In genomic region chr4:48127231-48127881, GRCh38 we compare ENCODE assay signal across 10 cellular contexts. TPM values are rescaled to one million over a fixed set of nuclear protein-coding genes. Genes with fewer than 3 reads are reported as not detected.
A peak's percentile ranks its signal among the peaks of the same experiment; 100 is the strongest.
DNase-seq lines count a peak whose midpoint lies in the region; ATAC-seq and TF ChIP-seq lines count a peak whose summit lies in the region.
"Had no signal": no experiment of that assay in that cellular context is flagged by ENCODE, and none has a peak within 500 bp of the region (broad histone marks: within the 10 kb centered on the region; RNA-seq: fewer than 3 reads in every experiment).

No MANE protein-coding gene starts in this region.

- peak overlapping the region; percentile 10 for H3K4me3 ChIP-seq in GM23338
- H3K4me3 ChIP-seq in coronary artery: peak overlapping the region; percentile 66
- H3K4me3 ChIP-seq in parathyroid adenoma (ENCODE audit: low read depth, low read length): no peak overlapping the region
- H3K4me3 ChIP-seq in aorta (ENCODE audit: low read length in 2 of 2): no peak overlapping the region
- H3K4me3 ChIP-seq: colonic mucosa had no signal

- intact Hi-C loops in aorta (cut with DNase I): no loop called here

- no peaks in the 10 kb centered on the region for H3K9me2 ChIP-seq in GM23338 (ENCODE audit: insufficient read depth)

- H3K4me1 ChIP-seq in GM23338 (ENCODE audit: insufficient read depth) (peaks cover 7% of the 10 kb centered on the region), parathyroid adenoma (peaks cover 10% of the 10 kb centered on the region), aorta (ENCODE audit: control insufficient read depth in 1 of 2, insufficient read depth in 2 of 2, low read length in 2 of 2) (no peaks in the 10 kb centered on the region), foreskin keratinocyte (peaks cover 4% of the 10 kb centered on the region)
- H3K4me1 ChIP-seq: colonic mucosa had no signal

- H3K36me3 ChIP-seq in GM23338 (ENCODE audit: insufficient read depth) (no peaks in the 10 kb centered on the region), parathyroid adenoma (ENCODE audit: control insufficient read depth, insufficient read depth, low read length) (no peaks in the 10 kb centered on the region), aorta (ENCODE audit: control insufficient read depth in 1 of 2, insufficient read depth in 2 of 2, low read length in 1 of 2) (no peaks in the 10 kb centered on the region)
- H3K36me3 ChIP-seq: colonic mucosa had no signal

- 42 to 47% methylated on average over 7 of the region's 7 CpGs for WGBS in aorta, 2 donors

- no peaks in the 10 kb centered on the region for H4K20me1 ChIP-seq in GM23338 (replicated peaks; ENCODE audit: insufficient read depth)

- no peak overlapping the region for H3K9ac ChIP-seq in parathyroid adenoma

- H2AFZ ChIP-seq in GM23338: no peak overlapping the region
- H2AFZ ChIP-seq in parathyroid adenoma: peak overlapping the region; percentile 54

- H3K79me2 ChIP-seq in GM23338 (replicated peaks; ENCODE audit: insufficient read depth) (no peaks in the 10 kb centered on the region), parathyroid adenoma (no peaks in the 10 kb centered on the region)

- H3K4me2 ChIP-seq in GM23338: peak overlapping the region; percentile 54
- H3K4me2 ChIP-seq in parathyroid adenoma (ENCODE audit: low read length): peak overlapping the region; percentile 33

- H3K4me3 Mint-ChIP-seq in GM23338: peak overlapping the region; percentile 56
- H3K4me3 Mint-ChIP-seq: neural crest cell had no signal

- peak overlapping the region; percentile 87 for H3K27ac Mint-ChIP-seq in GM23338

- H3K27me3 ChIP-seq in GM23338 (ENCODE audit: insufficient read depth) (no peaks in the 10 kb centered on the region), parathyroid adenoma (ENCODE audit: control insufficient read depth, insufficient read depth, low read length) (no peaks in the 10 kb centered on the region), aorta (ENCODE audit: control insufficient read depth in 1 of 2, insufficient read depth in 2 of 2, low read length in 1 of 2) (no peaks in the 10 kb centered on the region), foreskin keratinocyte (no peaks in the 10 kb centered on the region)
- H3K27me3 ChIP-seq: colonic mucosa had no signal

- 0 out of 3 replicates have a peak, but pooled peaks cover 3% of the 10 kb centered on the region for H3K9me3 Mint-ChIP-seq in GM23338
- H3K9me3 Mint-ChIP-seq: neural crest cell had no signal

- H3K27me3 Mint-ChIP-seq in GM23338 (ENCODE audit: insufficient read depth, low read depth, poor library complexity): peaks cover 10% of the 10 kb centered on the region

- H3K4me1 Mint-ChIP-seq in GM23338: peaks cover 47% of the 10 kb centered on the region

- H3F3A ChIP-seq in GM23338 (replicated peaks; ENCODE audit: low read depth): no peaks in the 10 kb centered on the region

- ATAC-seq in GM23338: peak; percentile 52
- ATAC-seq in aorta (ENCODE audit: low FRiP score): no peak
- ATAC-seq in foreskin keratinocyte: no peak
- no peak for ATAC-seq in HG03565 (IDR thresholded peaks at IDR 0.05; ENCODE audit: unreplicated experiment)

- TF ChIP-seq CTCF in GM23338 (conservative IDR thresholded peaks at IDR 0.05; ENCODE audit: low read depth in 2 of 2): no peak
- TF ChIP-seq CTCF in coronary artery (IDR thresholded peaks at IDR 0.05): no peak
- TF ChIP-seq CTCF in parathyroid adenoma (IDR thresholded peaks at IDR 0.05): no peak
- TF ChIP-seq CTCF in foreskin keratinocyte (conservative IDR thresholded peaks at IDR 0.05): no peak

- peaks cover 4% of the 10 kb centered on the region; the same call in 1 of the 3 replicates for H3K36me3 Mint-ChIP-seq in GM23338 (ENCODE audit: low read depth)

- H3K9me3 ChIP-seq in parathyroid adenoma (ENCODE audit: control insufficient read depth, low read length): no peaks in the 10 kb centered on the region
- no peaks in the 10 kb centered on the region for H3K9me3 ChIP-seq in aorta (ENCODE audit: control insufficient read depth, low read length)
- H3K9me3 ChIP-seq: colonic mucosa had no signal

- peak overlapping the region; percentile 89 for H3K27ac ChIP-seq in GM23338 (ENCODE audit: low read depth)
- H3K27ac ChIP-seq in coronary artery: peak overlapping the region; percentile 37 to 65
- H3K27ac ChIP-seq in parathyroid adenoma: peak overlapping the region; percentile 68
- H3K27ac ChIP-seq in aorta (ENCODE audit: low read depth in 1 of 2, low read length in 2 of 2): peak overlapping the region in 1 of 2 donors; percentile 69
- no peak overlapping the region for H3K27ac ChIP-seq in foreskin keratinocyte
- H3K27ac ChIP-seq: colonic mucosa had no signal

- DNase-seq in GM23338 (ENCODE audit: low spot score): peak; percentile 88
- peak; percentile 17 for DNase-seq in NCI-H226
- DNase-seq in coronary artery (ENCODE audit: low spot score): no peak
- DNase-seq in aorta: no peak
- DNase-seq in MV-4-11 (lab: John Stamatoyannopoulos, UW): no peak
- DNase-seq in foreskin keratinocyte: no peak

TF ChIP-seq in GM23338, 12 proteins besides CTCF, POLR2A, EP300 and RAD21:
- TF ChIP-seq NANOG (IDR thresholded peaks at IDR 0.05; ENCODE audit: borderline replicate concordance) (peak; percentile 68), REST (IDR thresholded peaks at IDR 0.05; ENCODE audit: unreplicated experiment) (no peak), STAT1 (IDR thresholded peaks at IDR 0.05; ENCODE audit: unreplicated experiment) (no peak)

RNA-seq across cellular contexts. Expression of gene TXK, which starts 6.7 kb away (rescaled TPM):
- total RNA-seq in GM23338 (2014; rRNA removed; shearing (Covaris generic)): 0.14 and 0.50 TPM in 2 replicates
- 0.40 TPM in 1 of 2 replicates, not detected in the other for polyA plus RNA-seq in GM23338 (2016; fragmentation: Nextera tagmentation; extraction: Ambion mirVana)
- 1 to 10 TPM; 2.3 to 6.8 TPM for total RNA-seq in aorta
- polyA plus RNA-seq in aorta: 1 to 10 TPM in 1 of 2 donors, under 1 TPM in 1; 0.87 to 1.4 TPM
- total RNA-seq in foreskin keratinocyte: not detected in 2 replicates
- not detected in 2 replicates for polyA plus RNA-seq in foreskin keratinocyte
- total RNA-seq: neural crest cell had no signal

Comparison
In these comparisons a context has a peak if more than half of its experiments do, and no peak if none do; other contexts are left out.
1. DNase-seq: peak in GM23338 (single experiment) and NCI-H226 (single experiment); none in coronary artery (single experiment), aorta (0 of 2), MV-4-11 (single experiment) and foreskin keratinocyte (0 of 2).
2. H3K4me3 ChIP-seq: peak in GM23338 (single experiment) and coronary artery (single experiment); none in parathyroid adenoma (single experiment) and aorta (0 of 2).